27 cellular contexts compared by ENCODE assay signal in the genomic region with DNA sequence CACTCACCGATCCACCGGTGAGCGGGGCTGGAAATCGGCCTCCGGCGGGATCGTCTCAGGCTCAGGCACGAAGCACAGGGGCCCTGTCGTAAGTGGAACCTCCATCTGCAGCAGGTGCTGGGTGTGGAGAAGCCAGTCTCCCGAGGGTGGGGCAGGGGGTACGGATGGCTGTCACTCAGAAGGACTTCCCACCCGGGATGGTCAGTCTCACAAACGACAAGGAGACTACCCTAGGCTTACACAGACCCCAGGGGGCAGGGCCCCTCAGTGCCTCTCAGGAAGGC. TPM values are rescaled to one million over a fixed set of nuclear protein-coding genes. Genes with fewer than 3 reads are reported as not detected.
"Had no signal": no experiment of that assay in that cellular context is flagged by ENCODE, and none has a peak within 500 bp of the region (broad histone marks: within the 10 kb centered on the region; RNA-seq: fewer than 3 reads in every experiment).

No MANE protein-coding gene starts in this region.

- H3K4me3 ChIP-seq: colonic mucosa, esophagus squamous epithelium, gastrocnemius medialis, heart right ventricle, left lung, lower lobe of right lung, mucosa of descending colon had no signal

- H3K27ac Mint-ChIP-seq: dendritic cell treated with granulocyte-macrophage colony-stimulating factor and Interleukin-4, amounts not matched to agents 40 ng/mL and 50 ng/mL, for 4 days; endodermal cell; mesothelial cell of epicardium had no signal

- ATAC-seq: effector memory CD8-positive, alpha-beta T cell; esophagus mucosa; gastrocnemius medialis; heart right ventricle; left cardiac atrium; left lung; left ventricle myocardium superior; lower lobe of right lung; mucosa of descending colon had no signal

- H3K36me3 ChIP-seq: colonic mucosa, esophagus squamous epithelium, gastrocnemius medialis, heart right ventricle, left lung, lower lobe of right lung had no signal

- H3K27me3 ChIP-seq: colonic mucosa had no signal

- H3K27me3 Mint-ChIP-seq: effector memory CD8-positive, alpha-beta T cell had no signal

- H3K4me1 ChIP-seq: colonic mucosa, esophagus squamous epithelium, gastrocnemius medialis, heart right ventricle, left lung, lower lobe of right lung had no signal

- H3K27ac ChIP-seq: colonic mucosa, epithelial cell of prostate, esophagus squamous epithelium, gastrocnemius medialis, heart right ventricle, left lung, lower lobe of right lung had no signal

- H3K4me1 Mint-ChIP-seq: endodermal cell, mesothelial cell of epicardium had no signal

- H3K4me3 Mint-ChIP-seq: dendritic cell treated with granulocyte-macrophage colony-stimulating factor and Interleukin-4, amounts not matched to agents 40 ng/mL and 50 ng/mL, for 4 days; effector memory CD8-positive, alpha-beta T cell; endodermal cell; mesothelial cell of epicardium had no signal

- H3K36me3 Mint-ChIP-seq: mesothelial cell of epicardium had no signal

- H3K9me3 Mint-ChIP-seq: dendritic cell treated with granulocyte-macrophage colony-stimulating factor and Interleukin-4, amounts not matched to agents 40 ng/mL and 50 ng/mL, for 4 days; effector memory CD8-positive, alpha-beta T cell; endodermal cell; mesothelial cell of epicardium had no signal

- DNase-seq: colonic mucosa; cortex of kidney; effector CD8-positive, alpha-beta T cell; effector memory CD8-positive, alpha-beta T cell; endodermal cell; erythroblast; esophagus squamous epithelium; foreskin fibroblast; foreskin melanocyte; gastrocnemius medialis; glutamatergic neuron; head of caudate nucleus; heart right ventricle; hippocampal formation; left cardiac atrium; left ventricle myocardium superior; lower lobe of right lung; mesenchymal stem cell; mucosa of descending colon had no signal

- H3K9me3 ChIP-seq: colonic mucosa, esophagus squamous epithelium, gastrocnemius medialis, left lung, lower lobe of right lung, mucosa of descending colon had no signal

RNA-seq across cellular contexts. Expression of a gene that starts 47.6 kb away (rescaled TPM):
- total RNA-seq: colonic mucosa, dermis microvascular lymphatic vessel endothelial cell, endodermal cell, esophagus mucosa, gastrocnemius medialis, left ventricle myocardium superior, lung microvascular endothelial cell, myocyte had no signal
